In the genomic region with DNA sequence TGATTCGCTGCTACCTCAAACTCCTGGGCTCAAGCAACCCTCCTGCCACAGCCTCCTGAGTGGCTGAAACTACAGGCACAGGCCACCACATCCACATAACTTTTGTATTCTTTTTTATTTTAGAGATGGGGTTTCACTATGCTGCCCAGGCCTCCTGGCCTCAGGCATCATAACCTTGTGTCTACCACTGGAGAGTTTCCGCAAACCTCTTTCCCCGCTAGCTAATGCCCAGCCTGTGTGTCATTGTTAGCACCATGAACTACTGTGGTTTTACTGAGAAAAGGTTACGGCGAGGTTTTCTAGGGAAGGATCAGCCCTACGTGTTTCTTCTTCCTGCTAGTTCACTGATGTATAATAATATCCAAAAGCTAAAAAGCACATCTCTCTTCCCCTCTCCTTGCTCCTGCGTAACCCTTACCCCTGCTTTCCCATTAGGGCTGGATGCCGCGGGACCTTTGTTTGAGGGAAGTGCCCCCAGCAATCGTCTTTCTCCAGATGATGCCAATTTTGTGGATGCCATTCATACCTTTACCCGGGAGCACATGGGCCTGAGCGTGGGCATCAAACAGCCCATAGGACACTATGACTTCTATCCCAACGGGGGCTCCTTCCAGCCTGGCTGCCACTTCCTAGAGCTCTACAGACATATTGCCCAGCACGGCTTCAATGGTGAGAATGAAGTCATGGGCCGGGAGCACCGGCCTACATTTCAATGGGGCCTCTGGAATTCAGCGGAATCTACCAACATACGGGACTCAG, we compare ENCODE assay signal across 9 cellular contexts.
DNase-seq lines count a peak whose midpoint lies in the region; ATAC-seq and TF ChIP-seq lines count a peak whose summit lies in the region.
"Had no signal": no experiment of that assay in that cellular context is flagged by ENCODE, and none has a peak within 500 bp of the region (broad histone marks: within the 10 kb centered on the region; RNA-seq: fewer than 3 reads in every experiment).

No MANE protein-coding gene starts in this region.

- 93 to 97% (median 95%) methylated on average over 14 to 18 of the region's 18 CpGs for WGBS in heart left ventricle, 4 donors

- CTCF ChIA-PET in activated CD4-positive, alpha-beta memory T cell treated with anti-CD3 and anti-CD28 coated beads for 36 hours (lab: Charles Lee), result interaction anchor here (1.2 kb wide), 1 partner anchor 92 kb away, joined by 3 read pairs; no protein-coding TSS in a partner anchor

- peak overlapping the region; percentile 76 for H3K27ac Mint-ChIP-seq in activated CD4-positive, alpha-beta memory T cell treated with anti-CD3 and anti-CD28 coated beads for 36 hours
- H3K27ac Mint-ChIP-seq in immature natural killer cell, result peak overlapping the region; percentile 89 to 99 (median 95)
- H3K27ac Mint-ChIP-seq in stimulated activated naive CD8-positive, alpha-beta T cell treated with anti-CD3 and anti-CD28 coated beads, Interleukin-15, amount 100 ng/mL, for 72 hours, result peak overlapping the region; percentile 74 to 83

- no peaks in the 10 kb centered on the region for H3K9me3 Mint-ChIP-seq in activated CD4-positive, alpha-beta memory T cell treated with anti-CD3 and anti-CD28 coated beads for 36 hours
- H3K9me3 Mint-ChIP-seq in immature natural killer cell, result no peaks in the 10 kb centered on the region
- no peaks in the 10 kb centered on the region for H3K9me3 Mint-ChIP-seq in stimulated activated naive CD8-positive, alpha-beta T cell treated with anti-CD3 and anti-CD28 coated beads, Interleukin-15, amount 100 ng/mL, for 72 hours

- ATAC-seq in heart left ventricle (no peak), Right ventricle myocardium superior (ENCODE audit: poor library complexity) (no peak), GM18861 (IDR thresholded peaks at IDR 0.05; ENCODE audit: unreplicated experiment) (no peak)
- peak; percentile 99 for ATAC-seq in stimulated activated naive CD8-positive, alpha-beta T cell treated with anti-CD3 and anti-CD28 coated beads, Interleukin-15, amount 100 ng/mL, for 72 hours

- DNase-seq in heart left ventricle, result no peak
- no peak for DNase-seq in Right ventricle myocardium superior
- DNase-seq in activated CD4-positive, alpha-beta memory T cell treated with anti-CD3 and anti-CD28 coated beads for 36 hours, result peak; percentile 57
- peak; percentile 65 to 76 (median 68) for DNase-seq in immature natural killer cell
- peak; percentile 55 to 84 for DNase-seq in stimulated activated naive CD8-positive, alpha-beta T cell treated with anti-CD3 and anti-CD28 coated beads, Interleukin-15, amount 100 ng/mL, for 72 hours
- DNase-seq in effector CD8-positive, alpha-beta T cell (lab: John Stamatoyannopoulos, UW), result no peak
- DNase-seq in DMS53 treated with DMSO at 0.1 percent for 48 hours (lab: John Stamatoyannopoulos, UW; ENCODE audit: unreplicated experiment), result no peak

- POLR2A ChIA-PET in activated CD4-positive, alpha-beta memory T cell treated with anti-CD3 and anti-CD28 coated beads for 36 hours (lab: Charles Lee), result interaction anchor here (1.1 kb wide), 1 partner anchor 40 kb away, joined by 3 read pairs; no protein-coding TSS in a partner anchor

- H3K4me1 Mint-ChIP-seq in activated CD4-positive, alpha-beta memory T cell treated with anti-CD3 and anti-CD28 coated beads for 36 hours (ENCODE audit: low read depth), result peaks cover 6% of the 10 kb centered on the region
- H3K4me1 Mint-ChIP-seq in immature natural killer cell, result peaks cover 35 to 54% of the 10 kb centered on the region in 2 donors
- peaks cover 16% of the 10 kb centered on the region for H3K4me1 Mint-ChIP-seq in stimulated activated naive CD8-positive, alpha-beta T cell treated with anti-CD3 and anti-CD28 coated beads, Interleukin-15, amount 100 ng/mL, for 72 hours

- no peak overlapping the region for H3K4me3 Mint-ChIP-seq in activated CD4-positive, alpha-beta memory T cell treated with anti-CD3 and anti-CD28 coated beads for 36 hours
- peak overlapping the region; percentile 65 to 86 (median 79) for H3K4me3 Mint-ChIP-seq in immature natural killer cell
- peak overlapping the region; percentile 27 to 43 for H3K4me3 Mint-ChIP-seq in stimulated activated naive CD8-positive, alpha-beta T cell treated with anti-CD3 and anti-CD28 coated beads, Interleukin-15, amount 100 ng/mL, for 72 hours

- TF ChIP-seq CTCF in heart left ventricle (IDR thresholded peaks at IDR 0.05), result no peak

- no peaks in the 10 kb centered on the region for H3K36me3 Mint-ChIP-seq in activated CD4-positive, alpha-beta memory T cell treated with anti-CD3 and anti-CD28 coated beads for 36 hours
- no peaks in the 10 kb centered on the region for H3K36me3 Mint-ChIP-seq in immature natural killer cell

- TF ChIP-seq POLR2A in heart left ventricle (IDR thresholded peaks at IDR 0.05), result no peak

- no peaks in the 10 kb centered on the region for H3K9me3 ChIP-seq in heart left ventricle

- intact Hi-C loops in heart left ventricle (cut with DNase I) (no loop called here), Right ventricle myocardium superior (cut with DNase I) (no loop called here)
- intact Hi-C loops in activated CD4-positive, alpha-beta memory T cell treated with anti-CD3 and anti-CD28 coated beads for 36 hours (cut with micrococcal nuclease), result no loop called here

- no peaks in the 10 kb centered on the region for H3K36me3 ChIP-seq in heart left ventricle

- peaks cover 1% of the 10 kb centered on the region for H3K27me3 Mint-ChIP-seq in activated CD4-positive, alpha-beta memory T cell treated with anti-CD3 and anti-CD28 coated beads for 36 hours
- H3K27me3 Mint-ChIP-seq in immature natural killer cell (ENCODE audit: low read depth in 3 of 3), result peaks cover 3 to 4% (median 3%) of the 10 kb centered on the region in 3 donors
- H3K27me3 Mint-ChIP-seq in stimulated activated naive CD8-positive, alpha-beta T cell treated with anti-CD3 and anti-CD28 coated beads, Interleukin-15, amount 100 ng/mL, for 72 hours, result no peaks in the 10 kb centered on the region

- H3K27ac ChIP-seq in heart left ventricle, result peak overlapping the region in 9 of 12 donors; percentile 11 to 92 (median 68)
- H3K27ac ChIP-seq: epithelial cell of prostate had no signal

- peaks cover 0 to 45% (median 16%) of the 10 kb centered on the region in 12 donors for H3K4me1 ChIP-seq in heart left ventricle

- no peak overlapping the region for H3K4me3 ChIP-seq in heart left ventricle

- H3K27me3 ChIP-seq in heart left ventricle, result no peaks in the 10 kb centered on the region

Comparison
In these comparisons a context has a peak if more than half of its experiments do, and no peak if none do; other contexts are left out.
1. DNase-seq: peak in activated CD4-positive, alpha-beta memory T cell treated with anti-CD3 and anti-CD28 coated beads for 36 hours (single experiment), immature natural killer cell (3 of 3) and stimulated activated naive CD8-positive, alpha-beta T cell treated with anti-CD3 and anti-CD28 coated beads, Interleukin-15, amount 100 ng/mL, for 72 hours (2 of 2); none in heart left ventricle (0 of 5), Right ventricle myocardium superior (single experiment), effector CD8-positive, alpha-beta T cell (single experiment) and DMS53 treated with DMSO at 0.1 percent for 48 hours (single experiment).
2. Peak in every context shown above with its lines, with median percentiles within 50 percentile points of each other: H3K27ac Mint-ChIP-seq.